In genomic region chr14:68947802-68948201, GRCh38 we compare ENCODE assay signal across 8 cellular contexts. TPM values are rescaled to one million over a fixed set of nuclear protein-coding genes. Genes with fewer than 3 reads are reported as not detected.
DNase-seq lines count a peak whose midpoint lies in the region; ATAC-seq and TF ChIP-seq lines count a peak whose summit lies in the region.

No MANE protein-coding gene starts in this region.

- no peaks in the 10 kb centered on the region for H3K36me3 ChIP-seq in mucosa of descending colon (ENCODE audit: low read depth)

- ATAC-seq in mucosa of descending colon = peak; percentile 81
- ATAC-seq in GM19035 (IDR thresholded peaks at IDR 0.05; ENCODE audit: unreplicated experiment) = no peak

- H3K4me3 ChIP-seq in cardiac fibroblast (replicated peaks in 1 of 2; ENCODE audit: low read depth in 2 of 2, low read length in 2 of 2) (peak overlapping the region in 1 of 2 donors; percentile 6), mucosa of descending colon (no peak overlapping the region)

- H3K27ac ChIP-seq in 22Rv1 = peak overlapping the region; percentile 60

- TF ChIP-seq CTCF in 22Rv1 (IDR thresholded peaks at IDR 0.05) (no peak), cardiac fibroblast (IDR thresholded peaks at IDR 0.05; ENCODE audit: low read depth, low read length) (no peak), mucosa of descending colon (IDR thresholded peaks at IDR 0.05) (no peak)

- DNase-seq in MV-4-11 (lab: John Stamatoyannopoulos, UW) (peak; percentile 77), cardiac fibroblast (ENCODE audit: low read depth in 2 of 2) (peak; percentile 90 to 97), mucosa of descending colon (peak; percentile 84 to 87 (median 85)), amniotic stem cell (lab: John Stamatoyannopoulos, UW) (no peak), NOMO-1 treated with DMSO at 0.1 percent for 48 hours (lab: John Stamatoyannopoulos, UW; ENCODE audit: unreplicated experiment) (no peak), NCI-H2081 treated with DMSO at 0.1 percent for 48 hours (lab: John Stamatoyannopoulos, UW) (no peak)

- intact Hi-C loops in mucosa of descending colon (cut with DNase I, micrococcal nuclease) = no loop called here

- H3K9me3 ChIP-seq in mucosa of descending colon = no peaks in the 10 kb centered on the region

- H3K4me1 ChIP-seq in mucosa of descending colon (ENCODE audit: low read depth) = peaks cover 68% of the 10 kb centered on the region

RNA-seq across cellular contexts. Expression of gene ACTN1, which starts 31.3 kb away (rescaled TPM):
- 100 to 1,000 TPM in 2 of 3 donors, 10 to 100 TPM in 1; 93.7 to 607 (median 128) TPM for total RNA-seq in mucosa of descending colon

Comparison
In these comparisons a context has a peak if more than half of its experiments do, and no peak if none do; other contexts are left out.
1. DNase-seq: peak in MV-4-11 (single experiment), cardiac fibroblast (2 of 2) and mucosa of descending colon (3 of 3); none in amniotic stem cell (single experiment), NOMO-1 treated with DMSO at 0.1 percent for 48 hours (single experiment) and NCI-H2081 treated with DMSO at 0.1 percent for 48 hours (single experiment).